ENCODE assay signal across 23 cellular contexts in genomic region chr2:96150791-96151594, GRCh38. TPM values are rescaled to one million over a fixed set of nuclear protein-coding genes. Genes with fewer than 3 reads are reported as not detected.
DNase-seq lines count a peak whose midpoint lies in the region; ATAC-seq, FAIRE-seq and TF ChIP-seq lines count a peak whose summit lies in the region.
"Had no signal": no experiment of that assay in that cellular context is flagged by ENCODE, and none has a peak within 500 bp of the region (broad histone marks: within the 10 kb centered on the region; RNA-seq: fewer than 3 reads in every experiment).

No MANE protein-coding gene starts in this region.

- H3K36me3 Mint-ChIP-seq in activated CD4-positive, alpha-beta T cell treated with anti-CD3 and anti-CD28 coated beads, Interleukin-2, amount 10 ng/mL, durations not matched to agents 7 days and 5 days (ENCODE audit: low read depth) = no peaks in the 10 kb centered on the region
- H3K36me3 Mint-ChIP-seq in T-helper 17 cell (ENCODE audit: low read depth) = no peaks in the 10 kb centered on the region
- no peaks in the 10 kb centered on the region for H3K36me3 Mint-ChIP-seq in immature natural killer cell

- H3K27ac Mint-ChIP-seq in activated CD4-positive, alpha-beta T cell treated with anti-CD3 and anti-CD28 coated beads, Interleukin-2, amount 10 ng/mL, durations not matched to agents 7 days and 5 days = peak overlapping the region; percentile 69
- H3K27ac Mint-ChIP-seq in T-helper 17 cell = peak overlapping the region; percentile 100
- peak overlapping the region; percentile 34 to 99 (median 96) for H3K27ac Mint-ChIP-seq in immature natural killer cell

- DNase-seq in activated CD4-positive, alpha-beta T cell treated with anti-CD3 and anti-CD28 coated beads, Interleukin-2, amount 10 ng/mL, durations not matched to agents 7 days and 5 days = no peak
- DNase-seq in activated CD4-positive, alpha-beta T cell treated with anti-CD3 and anti-CD28 coated beads for 48 hours = no peak
- DNase-seq in T-helper 17 cell (no peak), immature natural killer cell (no peak), spleen (peak; percentile 71), NCI-H748 (lab: John Stamatoyannopoulos, UW; ENCODE audit: unreplicated experiment) (no peak), HTR-8/SVneo (ENCODE audit: insufficient read length, low spot score) (no peak)
- DNase-seq: activated CD4-positive, CD25-positive, alpha-beta regulatory T cell treated with anti-CD3 and anti-CD28 coated beads, Interleukin-2, amount 50 U/mL, for 72 hours; COR-L47; effector CD8-positive, alpha-beta T cell; NCI-H1694; NCI-H345; NK-92 treated with Interleukin-12 subunit alpha and Interleukin-12 subunit beta, amount 100 ng/mL, for 24 hours had no signal

- TF ChIP-seq CTCF in spleen (IDR thresholded peaks at IDR 0.05 in 8 of 11, conservative IDR thresholded peaks at IDR 0.05 in 3 of 11) = no peak

- H3K4me1 Mint-ChIP-seq in activated CD4-positive, alpha-beta T cell treated with anti-CD3 and anti-CD28 coated beads, Interleukin-2, amount 10 ng/mL, durations not matched to agents 7 days and 5 days = peaks cover 72% of the 10 kb centered on the region
- peaks cover 39% of the 10 kb centered on the region for H3K4me1 Mint-ChIP-seq in T-helper 17 cell
- peaks cover 34 to 41% of the 10 kb centered on the region in 2 donors for H3K4me1 Mint-ChIP-seq in immature natural killer cell

- H3K27me3 Mint-ChIP-seq in activated CD4-positive, alpha-beta T cell treated with anti-CD3 and anti-CD28 coated beads, Interleukin-2, amount 10 ng/mL, durations not matched to agents 7 days and 5 days = no peaks in the 10 kb centered on the region
- no peaks in the 10 kb centered on the region for H3K27me3 Mint-ChIP-seq in T-helper 17 cell
- peaks cover 7 to 14% (median 12%) of the 10 kb centered on the region in 3 donors for H3K27me3 Mint-ChIP-seq in immature natural killer cell (ENCODE audit: low read depth in 3 of 3)

- no peak overlapping the region for H3K4me3 Mint-ChIP-seq in activated CD4-positive, alpha-beta T cell treated with anti-CD3 and anti-CD28 coated beads, Interleukin-2, amount 10 ng/mL, durations not matched to agents 7 days and 5 days
- H3K4me3 Mint-ChIP-seq in T-helper 17 cell = no peak overlapping the region
- no peak overlapping the region for H3K4me3 Mint-ChIP-seq in immature natural killer cell
- H3K4me3 Mint-ChIP-seq: neural crest cell had no signal

- H3K4me3 ChIP-seq in spleen = no peak overlapping the region
- H3K4me3 ChIP-seq: adrenal gland, cardiac muscle cell had no signal

- intact Hi-C loops in spleen (cut with DNase I; ENCODE audit: low total_unique reads) = no loop called here

- 87 to 93% (median 89%) methylated on average over 10 to 14 of the region's 14 CpGs for WGBS in spleen, 5 donors

- no peak for ATAC-seq in T-helper 17 cell
- no peak for ATAC-seq in HG03045 (IDR thresholded peaks at IDR 0.05; ENCODE audit: unreplicated experiment)

- H3K36me3 ChIP-seq in spleen = no peaks in the 10 kb centered on the region
- H3K36me3 ChIP-seq: adrenal gland, cardiac muscle cell had no signal

- no peak for TF ChIP-seq POLR2A in spleen (IDR thresholded peaks at IDR 0.05)

- POLR2A ChIA-PET in activated CD4-positive, alpha-beta T cell treated with anti-CD3 and anti-CD28 coated beads, Interleukin-2, amount 10 ng/mL, durations not matched to agents 7 days and 5 days (lab: Charles Lee) = no interaction called here

- FAIRE-seq in HTR-8/SVneo (lab: Jason Lieb, UNC) = no peak
- FAIRE-seq: GM12892, islet of Langerhans had no signal

- no peaks in the 10 kb centered on the region for H3K27me3 ChIP-seq in spleen (replicated peaks in 1 of 7)
- H3K27me3 ChIP-seq: adrenal gland had no signal

- H3K27ac ChIP-seq in spleen = peak overlapping the region in 3 of 8 donors; percentile 30 to 51 (median 48)
- H3K27ac ChIP-seq: adrenal gland, cardiac muscle cell had no signal

- peaks cover 23 to 67% (median 43%) of the 10 kb centered on the region in 6 donors for H3K4me1 ChIP-seq in spleen

- H3K9me3 Mint-ChIP-seq in activated CD4-positive, alpha-beta T cell treated with anti-CD3 and anti-CD28 coated beads, Interleukin-2, amount 10 ng/mL, durations not matched to agents 7 days and 5 days = no peaks in the 10 kb centered on the region
- no peaks in the 10 kb centered on the region for H3K9me3 Mint-ChIP-seq in immature natural killer cell
- H3K9me3 Mint-ChIP-seq: neural crest cell had no signal

- CTCF ChIA-PET in activated CD4-positive, alpha-beta T cell treated with anti-CD3 and anti-CD28 coated beads, Interleukin-2, amount 10 ng/mL, durations not matched to agents 7 days and 5 days (lab: Charles Lee) = interaction anchor here (2.3 to 4.1 kb wide), 4 partner anchors 9 to 23 kb away, joined by 8 to 20 read pairs (median 13); partner anchors contain the start of gene ASTL

- no peaks in the 10 kb centered on the region for H3K9me3 ChIP-seq in T-helper 17 cell (ENCODE audit: control insufficient read depth, low read length, poor library complexity, severe bottlenecking)
- no peaks in the 10 kb centered on the region for H3K9me3 ChIP-seq in spleen
- H3K9me3 ChIP-seq: adrenal gland had no signal

RNA-seq across cellular contexts. Expression of gene DUSP2, which starts 5.8 kb away (rescaled TPM):
- 10 to 100 TPM; 11.9 to 14.2 TPM for total RNA-seq in activated CD4-positive, alpha-beta T cell treated with anti-CD3 and anti-CD28 coated beads, Interleukin-2, amount 10 ng/mL, durations not matched to agents 7 days and 5 days
- total RNA-seq in T-helper 17 cell (100 to 1,000 TPM; 240 to 319 TPM), spleen (10 to 100 TPM; 27.2 to 88.0 (median 45.0) TPM)
- polyA plus RNA-seq in immature natural killer cell (100 to 1,000 TPM; 272 to 875 (median 555) TPM), spleen (10 to 100 TPM; 24.2 to 60.8 (median 47.6) TPM)

RNA-seq across cellular contexts. Expression of gene ASTL, which starts 12.7 kb away (rescaled TPM):
- total RNA-seq in activated CD4-positive, alpha-beta T cell treated with anti-CD3 and anti-CD28 coated beads, Interleukin-2, amount 10 ng/mL, durations not matched to agents 7 days and 5 days = under 1 TPM in 1 of 2 experiments, not detected in 1; 0.22 TPM
- total RNA-seq in T-helper 17 cell = 1 to 10 TPM; 4.2 to 7.9 TPM
- polyA plus RNA-seq in immature natural killer cell = not detected
- total RNA-seq in spleen = 1 to 10 TPM in 2 of 7 donors, under 1 TPM in 4, not detected in 1; 0.49 to 2.2 (median 0.72) TPM
- polyA plus RNA-seq in spleen = under 1 TPM; 0.24 to 0.33 (median 0.29) TPM
- total RNA-seq: A673, adrenal gland, cardiac muscle cell, neural crest cell, renal cortical epithelial cell had no signal
- polyA plus RNA-seq: adrenal gland, cardiac muscle cell had no signal

RNA-seq across cellular contexts. Expression of gene ADRA2B, which starts 34.6 kb away (rescaled TPM):
- under 1 TPM in 1 of 2 experiments, not detected in 1; 0.06 TPM for total RNA-seq in activated CD4-positive, alpha-beta T cell treated with anti-CD3 and anti-CD28 coated beads, Interleukin-2, amount 10 ng/mL, durations not matched to agents 7 days and 5 days
- total RNA-seq in T-helper 17 cell (1 to 10 TPM in 1 of 2 donors, under 1 TPM in 1; 0.85 to 2.8 TPM), spleen (10 to 100 TPM in 3 of 7 donors, 1 to 10 TPM in 4; 3.1 to 14.2 (median 9.0) TPM)
- polyA plus RNA-seq in immature natural killer cell (under 1 TPM in 1 of 3 donors, not detected in 2; 0.83 TPM), spleen (1 to 10 TPM; 1.8 to 4.2 (median 1.8) TPM)
- total RNA-seq: A673, G401, M059J, renal cortical epithelial cell had no signal

RNA-seq across cellular contexts. Expression of gene STARD7, which starts 57.6 kb away (rescaled TPM):
- total RNA-seq in activated CD4-positive, alpha-beta T cell treated with anti-CD3 and anti-CD28 coated beads, Interleukin-2, amount 10 ng/mL, durations not matched to agents 7 days and 5 days = 100 to 1,000 TPM; 126 to 128 TPM
- 10 to 100 TPM; 59.2 to 72.6 TPM for total RNA-seq in T-helper 17 cell
- polyA plus RNA-seq in immature natural killer cell = 100 to 1,000 TPM; 161 to 252 (median 173) TPM
- 100 to 1,000 TPM in 5 of 7 donors, 10 to 100 TPM in 2; 89.8 to 174 (median 123) TPM for total RNA-seq in spleen
- 10 to 100 TPM; 45.1 to 73.0 (median 52.2) TPM for polyA plus RNA-seq in spleen
